In the genomic region with DNA sequence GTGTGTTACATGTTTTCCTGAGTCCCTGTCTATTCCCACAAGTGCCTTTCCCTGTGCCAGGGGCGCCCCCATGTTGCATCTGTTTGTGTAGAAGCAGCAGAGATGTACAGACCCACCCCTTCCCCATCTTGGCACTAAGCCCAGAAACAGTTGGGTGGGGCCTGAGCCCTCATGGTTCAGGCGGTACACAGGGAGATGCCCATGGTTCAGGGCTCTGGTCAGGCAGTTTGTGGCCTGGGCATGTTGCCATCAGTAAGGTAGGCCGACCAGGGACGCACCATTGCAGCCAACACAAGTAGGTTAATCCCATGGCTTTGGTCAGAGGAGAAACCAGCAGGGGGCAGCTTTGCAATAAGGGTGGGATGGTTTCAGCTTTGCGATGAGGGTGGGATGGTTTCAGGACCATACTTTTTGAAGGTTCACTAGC, we compare ENCODE assay signal across 8 cellular contexts. TPM values are rescaled to one million over a fixed set of nuclear protein-coding genes. Genes with fewer than 3 reads are reported as not detected.
DNase-seq lines count a peak whose midpoint lies in the region; ATAC-seq and TF ChIP-seq lines count a peak whose summit lies in the region.

No MANE protein-coding gene starts in this region.

- no TSS peak for BruUV-seq in MCF 10A (replicated peaks; lab: Mats Ljungman, UMichigan)

- H3K4me3 ChIP-seq in breast epithelium = no peak overlapping the region

- H3K27ac ChIP-seq in breast epithelium = no peak overlapping the region
- H3K27ac ChIP-seq in caudate nucleus (ENCODE audit: low read depth, low read length) = peak overlapping the region; percentile 68

- POLR2A ChIA-PET in MCF 10A (lab: Yijun Ruan, JAX) = interaction anchor here (0.7 kb wide), 1 partner anchor 191 kb away, joined by 3 read pairs; no protein-coding TSS in a partner anchor

- intact Hi-C loops in MCF 10A (cut with micrococcal nuclease) = no loop called here
- intact Hi-C loops in breast epithelium (cut with DNase I; ENCODE audit: low total_unique reads) = no loop called here
- intact Hi-C loops in sciatic nerve (cut with DNase I) = no loop called here

- ATAC-seq in sciatic nerve = no peak

- H3K9me3 ChIP-seq in breast epithelium = no peaks in the 10 kb centered on the region

- TF ChIP-seq POLR2A in breast epithelium (IDR thresholded peaks at IDR 0.05) = no peak

- no peaks in the 10 kb centered on the region for H3K36me3 ChIP-seq in breast epithelium

- H3K4me3 Mint-ChIP-seq in MCF 10A (ENCODE audit: unreplicated experiment) = no peak overlapping the region

- TF ChIP-seq CTCF in MCF 10A (IDR thresholded peaks at IDR 0.05; ENCODE audit: unreplicated experiment) = no peak
- TF ChIP-seq CTCF in breast epithelium (IDR thresholded peaks at IDR 0.05) = no peak

- H3K27ac Mint-ChIP-seq in MCF 10A (ENCODE audit: low read depth, unreplicated experiment) = no peak overlapping the region

- H3K9me3 Mint-ChIP-seq in MCF 10A (ENCODE audit: unreplicated experiment) = no peaks in the 10 kb centered on the region

- H3K4me1 Mint-ChIP-seq in MCF 10A (ENCODE audit: insufficient read depth, unreplicated experiment) = peaks cover 16% of the 10 kb centered on the region

- DNase-seq in MCF 10A (ENCODE audit: unreplicated experiment) (peak; percentile 37), breast epithelium (ENCODE audit: low spot score in 2 of 2) (no peak), NCI-H2171 treated with DMSO at 0.1 percent for 48 hours (lab: John Stamatoyannopoulos, UW) (peak; percentile 72), caudate nucleus (lab: John Stamatoyannopoulos, UW) (peak in 36 of 61 donors; percentile 28 to 76 (median 56)), renal cortical epithelial cell (ENCODE audit: low read depth) (peak; percentile 47), sciatic nerve (ENCODE audit: low spot score) (no peak), GM19240 (ENCODE audit: insufficient read length, low spot score) (no peak)
- DNase-seq in activated CD8-positive, alpha-beta memory T cell treated with anti-CD3 and anti-CD28 coated beads, Interleukin-2, amount 50 U/mL, for 48 hours = no peak

- no peaks in the 10 kb centered on the region for H3K36me3 Mint-ChIP-seq in MCF 10A (ENCODE audit: insufficient read depth, unreplicated experiment)

- peaks cover 12 to 16% of the 10 kb centered on the region in 2 donors for H3K4me1 ChIP-seq in breast epithelium

- CTCF ChIA-PET in MCF 10A (lab: Yijun Ruan, JAX) = interaction anchor here (1.0 to 1.8 kb wide), 5 partner anchors 10 to 199 kb away, joined by 3 to 5 read pairs (median 4); no protein-coding TSS in a partner anchor

- H3K27me3 Mint-ChIP-seq in MCF 10A (ENCODE audit: insufficient read depth, unreplicated experiment) = no peaks in the 10 kb centered on the region

- H3K27me3 ChIP-seq in breast epithelium = peaks cover 0 to 11% of the 10 kb centered on the region in 2 donors

RNA-seq across cellular contexts. Expression of gene ADGRB2, which starts 0.9 kb away (rescaled TPM):
- total RNA-seq in MCF 10A (2022) (1.5 and 1.7 TPM in 2 replicates), breast epithelium (1 to 10 TPM; 1.3 to 4.9 (median 2.9) TPM), renal cortical epithelial cell (0.69 and 8.0 TPM in 2 replicates), sciatic nerve (5.2 TPM)

RNA-seq across cellular contexts. Expression of gene SPOCD1, which starts 50.8 kb away (rescaled TPM):
- total RNA-seq in MCF 10A (2022) = 0.47 and 0.59 TPM in 2 replicates
- 10 to 100 TPM in 1 of 3 donors, 1 to 10 TPM in 1, under 1 TPM in 1; 0.15 to 11.1 (median 1.1) TPM for total RNA-seq in breast epithelium
- total RNA-seq in renal cortical epithelial cell = 5.0 and 8.0 TPM in 2 replicates
- 1.3 TPM for total RNA-seq in sciatic nerve

Comparison
In these comparisons a context has a peak if more than half of its experiments do, and no peak if none do; other contexts are left out.
1. DNase-seq: peak in MCF 10A (single experiment), NCI-H2171 treated with DMSO at 0.1 percent for 48 hours (single experiment), caudate nucleus (36 of 61) and renal cortical epithelial cell (single experiment); none in breast epithelium (0 of 2), sciatic nerve (single experiment), GM19240 (single experiment) and activated CD8-positive, alpha-beta memory T cell treated with anti-CD3 and anti-CD28 coated beads, Interleukin-2, amount 50 U/mL, for 48 hours (single experiment).